9 cellular contexts compared by ENCODE assay signal in genomic region chr7:96285579-96285978, GRCh38. TPM values are rescaled to one million over a fixed set of nuclear protein-coding genes. Genes with fewer than 3 reads are reported as not detected.
DNase-seq lines count a peak whose midpoint lies in the region; ATAC-seq and TF ChIP-seq lines count a peak whose summit lies in the region.
"Had no signal": no experiment of that assay in that cellular context is flagged by ENCODE, and none has a peak within 500 bp of the region (broad histone marks: within the 10 kb centered on the region; RNA-seq: fewer than 3 reads in every experiment).

No MANE protein-coding gene starts in this region.

- no peak overlapping the region for H3K4me2 ChIP-seq in OCI-LY7 (ENCODE audit: low read length)

- H3K36me3 Mint-ChIP-seq in CD4-positive, alpha-beta T cell (ENCODE audit: low read depth): peaks cover 15% of the 10 kb centered on the region
- peaks cover 36% of the 10 kb centered on the region for H3K36me3 Mint-ChIP-seq in activated CD4-positive, alpha-beta memory T cell treated with anti-CD3 and anti-CD28 coated beads, Interleukin-2, amount 10 ng/mL, durations not matched to agents 7 days and 5 days (ENCODE audit: low read depth)

- POLR2A ChIA-PET in CD4-positive, alpha-beta T cell (lab: Charles Lee): interaction anchor here (0.9 to 1.9 kb wide), 4 partner anchors 34 to 832 kb away, joined by 3 to 6 read pairs (median 4); partner anchors contain the start of gene SLC25A13
- POLR2A ChIA-PET in activated CD4-positive, alpha-beta memory T cell treated with anti-CD3 and anti-CD28 coated beads, Interleukin-2, amount 10 ng/mL, durations not matched to agents 7 days and 5 days (lab: Charles Lee): interaction anchor here (1.1 to 1.4 kb wide), 2 partner anchors 19 to 34 kb away, joined by 3 to 7 read pairs; no protein-coding TSS in a partner anchor
- POLR2A ChIA-PET in OCI-LY7 (lab: Charles Lee): no interaction called here

- no peaks in the 10 kb centered on the region for H3K9me2 ChIP-seq in OCI-LY7 (ENCODE audit: insufficient read depth, low read length)

- BruUV-seq in OCI-LY7 (replicated peaks; lab: Mats Ljungman, UMichigan): no TSS peak

- H3K36me3 ChIP-seq in WERI-Rb-1 (no peaks in the 10 kb centered on the region), OCI-LY7 (ENCODE audit: insufficient read depth, low read length) (no peaks in the 10 kb centered on the region)

- peak; percentile 95 for ATAC-seq in CD4-positive, alpha-beta T cell (ENCODE audit: poor library complexity)
- ATAC-seq in GM19025 (IDR thresholded peaks at IDR 0.05; ENCODE audit: low read depth, unreplicated experiment) (peak; percentile 81), HG03039 (IDR thresholded peaks at IDR 0.05; ENCODE audit: unreplicated experiment) (peak; percentile 49), left cardiac atrium (no peak)

- no peaks in the 10 kb centered on the region for H3K79me2 ChIP-seq in OCI-LY7 (ENCODE audit: insufficient read depth, low read depth, low read length)

- H3K4me1 ChIP-seq in OCI-LY7 (ENCODE audit: insufficient read depth, low read length, poor library complexity, severe bottlenecking): no peaks in the 10 kb centered on the region

- H3K27ac ChIP-seq in CD4-positive, alpha-beta T cell (ENCODE audit: low read depth, low read length): peak overlapping the region; percentile 26
- H3K27ac ChIP-seq in WERI-Rb-1: no peak overlapping the region
- H3K27ac ChIP-seq in OCI-LY7 (ENCODE audit: low read depth, low read length, poor library complexity, severe bottlenecking): no peak overlapping the region

- peak overlapping the region; percentile 84 for H3K27ac Mint-ChIP-seq in CD4-positive, alpha-beta T cell
- H3K27ac Mint-ChIP-seq in activated CD4-positive, alpha-beta memory T cell treated with anti-CD3 and anti-CD28 coated beads, Interleukin-2, amount 10 ng/mL, durations not matched to agents 7 days and 5 days: peak overlapping the region; percentile 88

- no peak overlapping the region for H2AFZ ChIP-seq in OCI-LY7 (ENCODE audit: low read length)

- H3K9me3 Mint-ChIP-seq in CD4-positive, alpha-beta T cell: peaks cover 3% of the 10 kb centered on the region
- peaks cover 11% of the 10 kb centered on the region for H3K9me3 Mint-ChIP-seq in activated CD4-positive, alpha-beta memory T cell treated with anti-CD3 and anti-CD28 coated beads, Interleukin-2, amount 10 ng/mL, durations not matched to agents 7 days and 5 days

- no peaks in the 10 kb centered on the region for H3K9me3 ChIP-seq in CD4-positive, alpha-beta T cell (ENCODE audit: control insufficient read depth, low read length)
- H3K9me3 ChIP-seq in WERI-Rb-1 (ENCODE audit: severe bottlenecking) (no peaks in the 10 kb centered on the region), OCI-LY7 (ENCODE audit: low read length) (no peaks in the 10 kb centered on the region)

- peaks cover 53% of the 10 kb centered on the region for H3K4me1 Mint-ChIP-seq in CD4-positive, alpha-beta T cell (ENCODE audit: low read depth)
- peaks cover 33% of the 10 kb centered on the region for H3K4me1 Mint-ChIP-seq in activated CD4-positive, alpha-beta memory T cell treated with anti-CD3 and anti-CD28 coated beads, Interleukin-2, amount 10 ng/mL, durations not matched to agents 7 days and 5 days

- intact Hi-C loops in CD4-positive, alpha-beta T cell (cut with DNase I, micrococcal nuclease): loop anchor here in 1 of 2 experiments (5.0 kb wide), 1 partner anchor 37 kb away; the partner anchor contains the start of gene SLC25A13
- intact Hi-C loops in OCI-LY7 (cut with micrococcal nuclease; ENCODE audit: unreplicated experiment): no loop called here
- intact Hi-C loops in left cardiac atrium (cut with DNase I): no loop called here

- CTCF ChIA-PET in CD4-positive, alpha-beta T cell (lab: Charles Lee): no interaction called here
- CTCF ChIA-PET in activated CD4-positive, alpha-beta memory T cell treated with anti-CD3 and anti-CD28 coated beads, Interleukin-2, amount 10 ng/mL, durations not matched to agents 7 days and 5 days (lab: Charles Lee): interaction anchor here (0.8 kb wide), 1 partner anchor 368 kb away, joined by 4 read pairs; no protein-coding TSS in a partner anchor
- CTCF ChIA-PET in OCI-LY7 (lab: Charles Lee; ENCODE audit: unreplicated experiment): no interaction called here

- no peak for TF ChIP-seq CTCF in CD4-positive, alpha-beta T cell (IDR thresholded peaks at IDR 0.05)
- no peak for TF ChIP-seq CTCF in WERI-Rb-1 (IDR thresholded peaks at IDR 0.05; ENCODE audit: low read depth, low read length)
- TF ChIP-seq CTCF in OCI-LY7 (conservative IDR thresholded peaks at IDR 0.05; ENCODE audit: low read length): no peak

- H3K27me3 ChIP-seq in CD4-positive, alpha-beta T cell (ENCODE audit: control insufficient read depth, insufficient read depth, low read length): no peaks in the 10 kb centered on the region
- H3K27me3 ChIP-seq in WERI-Rb-1 (ENCODE audit: insufficient read depth, low read depth, severe bottlenecking): no peaks in the 10 kb centered on the region

- H3K27me3 Mint-ChIP-seq in CD4-positive, alpha-beta T cell: no peaks in the 10 kb centered on the region
- H3K27me3 Mint-ChIP-seq in activated CD4-positive, alpha-beta memory T cell treated with anti-CD3 and anti-CD28 coated beads, Interleukin-2, amount 10 ng/mL, durations not matched to agents 7 days and 5 days: no peaks in the 10 kb centered on the region

- H3K4me3 ChIP-seq in WERI-Rb-1 (ENCODE audit: low read depth, low read length): no peak overlapping the region
- no peak overlapping the region for H3K4me3 ChIP-seq in OCI-LY7 (ENCODE audit: low read depth, low read length, poor library complexity, severe bottlenecking)

- peak in 3 of 10 experiments; percentile 9 to 28 (median 14) for DNase-seq in CD4-positive, alpha-beta T cell
- DNase-seq in activated CD4-positive, alpha-beta memory T cell treated with anti-CD3 and anti-CD28 coated beads, Interleukin-2, amount 10 ng/mL, durations not matched to agents 7 days and 5 days: peak; percentile 42
- DNase-seq in NCI-H2227 (lab: John Stamatoyannopoulos, UW; ENCODE audit: unreplicated experiment) (no peak), WERI-Rb-1 (no peak), OCI-LY7 (ENCODE audit: low spot score) (no peak), left cardiac atrium (no peak)
- DNase-seq: GF-D8 had no signal

- no peaks in the 10 kb centered on the region for H4K20me1 ChIP-seq in OCI-LY7 (ENCODE audit: insufficient read depth, low read length)

- H3K4me3 Mint-ChIP-seq in CD4-positive, alpha-beta T cell: peak overlapping the region; percentile 43
- peak overlapping the region; percentile 43 for H3K4me3 Mint-ChIP-seq in activated CD4-positive, alpha-beta memory T cell treated with anti-CD3 and anti-CD28 coated beads, Interleukin-2, amount 10 ng/mL, durations not matched to agents 7 days and 5 days

RNA-seq across cellular contexts. Expression of gene SLC25A13, which starts 36.3 kb away (rescaled TPM):
- 10 to 100 TPM; 12.7 to 13.5 TPM for total RNA-seq in CD4-positive, alpha-beta T cell
- total RNA-seq in activated CD4-positive, alpha-beta memory T cell treated with anti-CD3 and anti-CD28 coated beads, Interleukin-2, amount 10 ng/mL, durations not matched to agents 7 days and 5 days: 1 to 10 TPM; 7.3 to 7.8 TPM
- total RNA-seq in OCI-LY7 (2014; rRNA removed; shearing (Covaris generic)): not detected in 2 replicates
- total RNA-seq in OCI-LY7 (2022): 0.63 and 0.66 TPM in 2 replicates
- total RNA-seq in left cardiac atrium: 10 to 100 TPM; 14.6 to 20.4 TPM

Comparison
In these comparisons a context has a peak if more than half of its experiments do, and no peak if none do; other contexts are left out.
1. ATAC-seq: peak in CD4-positive, alpha-beta T cell (single experiment), GM19025 (single experiment) and HG03039 (single experiment); none in left cardiac atrium (0 of 2).
2. RNA of gene SLC25A13, which starts 36.3 kb away (total RNA-seq): 14.6 to 20.4 TPM in left cardiac atrium, 12.7 to 13.5 TPM in CD4-positive, alpha-beta T cell and 7.3 to 7.8 TPM in activated CD4-positive, alpha-beta memory T cell treated with anti-CD3 and anti-CD28 coated beads, Interleukin-2, amount 10 ng/mL, durations not matched to agents 7 days and 5 days; 0.63 to 0.66 TPM in OCI-LY7; every median in the first group is over 4 times any median in the second.